In genomic region chr16:67151431-67152097, GRCh38 we compare ENCODE assay signal across 8 cellular contexts. TPM values are rescaled to one million over a fixed set of nuclear protein-coding genes. Genes with fewer than 3 reads are reported as not detected.
DNase-seq lines count a peak whose midpoint lies in the region; ATAC-seq and TF ChIP-seq lines count a peak whose summit lies in the region.

No MANE protein-coding gene starts in this region.

- H3K9me3 Mint-ChIP-seq in activated CD4-positive, alpha-beta T cell treated with anti-CD3 and anti-CD28 coated beads, Interleukin-2, amount 10 ng/mL, durations not matched to agents 24 days and 14 days = no peaks in the 10 kb centered on the region

- no peak overlapping the region for H3K9ac ChIP-seq in iPS-15b (ENCODE audit: low read depth, low read length)

- intact Hi-C loops in activated CD4-positive, alpha-beta T cell treated with anti-CD3 and anti-CD28 coated beads, Interleukin-2, amount 10 ng/mL, durations not matched to agents 24 days and 14 days (cut with micrococcal nuclease) = no loop called here

- H3K36me3 Mint-ChIP-seq in activated CD4-positive, alpha-beta T cell treated with anti-CD3 and anti-CD28 coated beads, Interleukin-2, amount 10 ng/mL, durations not matched to agents 24 days and 14 days (ENCODE audit: low read depth) = peaks cover 40% of the 10 kb centered on the region
- H3K36me3 Mint-ChIP-seq in T-helper 17 cell (ENCODE audit: low read depth) = peaks cover 3% of the 10 kb centered on the region

- peak overlapping the region; percentile 70 for H3K4me3 Mint-ChIP-seq in activated CD4-positive, alpha-beta T cell treated with anti-CD3 and anti-CD28 coated beads, Interleukin-2, amount 10 ng/mL, durations not matched to agents 24 days and 14 days
- H3K4me3 Mint-ChIP-seq in T-helper 17 cell = peak overlapping the region; percentile 88

- H3K27me3 ChIP-seq in iPS-15b (ENCODE audit: control insufficient read depth, insufficient read depth, low read length) = peaks cover 53% of the 10 kb centered on the region
- no peaks in the 10 kb centered on the region for H3K27me3 ChIP-seq in suprapubic skin

- no peaks in the 10 kb centered on the region for H3K27me3 Mint-ChIP-seq in activated CD4-positive, alpha-beta T cell treated with anti-CD3 and anti-CD28 coated beads, Interleukin-2, amount 10 ng/mL, durations not matched to agents 24 days and 14 days
- H3K27me3 Mint-ChIP-seq in T-helper 17 cell = no peaks in the 10 kb centered on the region

- H3K27ac Mint-ChIP-seq in activated CD4-positive, alpha-beta T cell treated with anti-CD3 and anti-CD28 coated beads, Interleukin-2, amount 10 ng/mL, durations not matched to agents 24 days and 14 days = peak overlapping the region; percentile 62
- H3K27ac Mint-ChIP-seq in T-helper 17 cell = peak overlapping the region; percentile 54

- DNase-seq in activated CD4-positive, alpha-beta T cell treated with anti-CD3 and anti-CD28 coated beads, Interleukin-2, amount 10 ng/mL, durations not matched to agents 24 days and 14 days = peak; percentile 61
- no peak for DNase-seq in activated CD4-positive, alpha-beta T cell treated with anti-CD3 and anti-CD28 coated beads, Interleukin-2, amount 50 U/mL, for 4 hours
- DNase-seq in T-helper 17 cell (no peak), suprapubic skin (ENCODE audit: low spot score in 2 of 2) (peak in 1 of 2 donors; percentile 57)
- DNase-seq in stimulated activated CD4-positive, alpha-beta T cell treated with anti-CD3 and anti-CD28 coated beads, Interleukin-1b, Interleukin-23, amount 100 ng/mL, for 48 hours = no peak

- H3K4me3 ChIP-seq in iPS-15b (ENCODE audit: low read depth, low read length) (peak overlapping the region; percentile 75), suprapubic skin (peak overlapping the region; percentile 61)

- no peak for TF ChIP-seq CTCF in suprapubic skin (IDR thresholded peaks at IDR 0.05)

- peak overlapping the region; percentile 80 for H3K27ac ChIP-seq in suprapubic skin

- peaks cover 19% of the 10 kb centered on the region for H3K36me3 ChIP-seq in iPS-15b (ENCODE audit: control insufficient read depth, insufficient read depth, low read length)
- peaks cover 19% of the 10 kb centered on the region for H3K36me3 ChIP-seq in suprapubic skin

- no peak for TF ChIP-seq EP300 in suprapubic skin (IDR thresholded peaks at IDR 0.05)

- ATAC-seq in T-helper 17 cell = no peak
- no peak for ATAC-seq in GM21737 (IDR thresholded peaks at IDR 0.05; ENCODE audit: unreplicated experiment)
- no peak for ATAC-seq in GM19035 (IDR thresholded peaks at IDR 0.05; ENCODE audit: unreplicated experiment)

- H3K4me1 ChIP-seq in iPS-15b (ENCODE audit: control insufficient read depth, insufficient read depth, low read length) (no peaks in the 10 kb centered on the region), suprapubic skin (peaks cover 42% of the 10 kb centered on the region)

- TF ChIP-seq POLR2A in suprapubic skin (IDR thresholded peaks at IDR 0.05) = no peak

- H3K9me3 ChIP-seq in T-helper 17 cell (ENCODE audit: control insufficient read depth, low read length, poor library complexity, severe bottlenecking) (no peaks in the 10 kb centered on the region), iPS-15b (ENCODE audit: control insufficient read depth, insufficient read depth, low read length) (no peaks in the 10 kb centered on the region), suprapubic skin (no peaks in the 10 kb centered on the region)

- WGBS in suprapubic skin = 48% methylated on average over 6 of the region's 8 CpGs

- peaks cover 40% of the 10 kb centered on the region for H3K4me1 Mint-ChIP-seq in activated CD4-positive, alpha-beta T cell treated with anti-CD3 and anti-CD28 coated beads, Interleukin-2, amount 10 ng/mL, durations not matched to agents 24 days and 14 days
- H3K4me1 Mint-ChIP-seq in T-helper 17 cell = peaks cover 46% of the 10 kb centered on the region

RNA-seq across cellular contexts. Expression of gene B3GNT9, which starts 0.8 kb away (rescaled TPM):
- 5.5 and 5.6 TPM in 2 replicates for total RNA-seq in activated CD4-positive, alpha-beta T cell treated with anti-CD3 and anti-CD28 coated beads, Interleukin-2, amount 10 ng/mL, durations not matched to agents 24 days and 14 days
- 1 to 10 TPM; 7.0 to 8.1 TPM for total RNA-seq in T-helper 17 cell
- total RNA-seq in suprapubic skin = 1 to 10 TPM; 7.5 to 9.7 (median 9.0) TPM

RNA-seq across cellular contexts. Expression of gene TRADD, which starts 8.1 kb away (rescaled TPM):
- 28.9 and 30.1 TPM in 2 replicates for total RNA-seq in activated CD4-positive, alpha-beta T cell treated with anti-CD3 and anti-CD28 coated beads, Interleukin-2, amount 10 ng/mL, durations not matched to agents 24 days and 14 days
- 100 to 1,000 TPM in 1 of 2 donors, 10 to 100 TPM in 1; 92.7 to 103 TPM for total RNA-seq in T-helper 17 cell
- total RNA-seq in suprapubic skin = 10 to 100 TPM; 25.9 to 34.4 (median 28.7) TPM

RNA-seq across cellular contexts. Expression of gene FBXL8, which starts 8.2 kb away (rescaled TPM):
- total RNA-seq in activated CD4-positive, alpha-beta T cell treated with anti-CD3 and anti-CD28 coated beads, Interleukin-2, amount 10 ng/mL, durations not matched to agents 24 days and 14 days = 25.1 and 30.0 TPM in 2 replicates
- total RNA-seq in T-helper 17 cell (10 to 100 TPM; 50.0 to 55.1 TPM), suprapubic skin (100 to 1,000 TPM in 1 of 4 donors, 10 to 100 TPM in 3; 45.0 to 134 (median 58.8) TPM)

RNA-seq across cellular contexts. Expression of gene HSF4, which starts 13.0 kb away (rescaled TPM):
- 48.5 and 54.0 TPM in 2 replicates for total RNA-seq in activated CD4-positive, alpha-beta T cell treated with anti-CD3 and anti-CD28 coated beads, Interleukin-2, amount 10 ng/mL, durations not matched to agents 24 days and 14 days
- total RNA-seq in T-helper 17 cell (10 to 100 TPM; 54.5 to 80.9 TPM), suprapubic skin (100 to 1,000 TPM in 2 of 4 donors, 10 to 100 TPM in 2; 56.5 to 351 (median 102) TPM)

RNA-seq across cellular contexts. Expression of gene NOL3, which starts 18.8 kb away (rescaled TPM):
- total RNA-seq in activated CD4-positive, alpha-beta T cell treated with anti-CD3 and anti-CD28 coated beads, Interleukin-2, amount 10 ng/mL, durations not matched to agents 24 days and 14 days = 31.0 and 36.7 TPM in 2 replicates
- 1 to 10 TPM; 4.3 to 5.5 TPM for total RNA-seq in T-helper 17 cell
- total RNA-seq in suprapubic skin = 100 to 1,000 TPM in 2 of 4 donors, 10 to 100 TPM in 2; 64.3 to 116 (median 90.5) TPM
